Comparison of ENCODE assay signal across 1 cellular context in the genomic region with DNA sequence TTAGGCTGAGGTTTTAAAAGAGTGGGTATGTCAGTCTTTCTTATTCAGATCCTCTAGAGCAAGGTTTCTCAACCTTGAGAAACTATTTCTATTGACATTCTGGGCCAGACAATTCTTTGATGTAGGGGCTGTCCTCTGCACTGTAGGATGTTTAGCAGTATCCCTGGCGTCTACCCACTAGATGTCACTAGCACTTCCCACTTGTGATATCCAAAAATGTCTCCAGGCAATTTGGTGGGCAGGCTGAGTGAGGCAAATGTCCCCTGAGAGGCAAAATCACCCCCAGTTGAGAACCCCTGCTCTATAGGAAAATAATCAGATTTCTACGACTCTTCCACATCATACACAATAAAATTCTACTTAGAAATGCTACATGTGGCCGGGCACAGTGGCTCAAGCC.
TF ChIP-seq lines count a peak whose summit lies in the region.

No MANE protein-coding gene starts in this region.

TF ChIP-seq in HepG2, 621 proteins besides CTCF, POLR2A, EP300 and RAD21 (continues in another document):
- 0 out of 2 replicates have a peak, but pooled peaks have one; percentile 25 for TF ChIP-seq KMT2A (CRISPR knock-in tag; IDR thresholded peaks at IDR 0.05)
- TF ChIP-seq, protein P1, sequence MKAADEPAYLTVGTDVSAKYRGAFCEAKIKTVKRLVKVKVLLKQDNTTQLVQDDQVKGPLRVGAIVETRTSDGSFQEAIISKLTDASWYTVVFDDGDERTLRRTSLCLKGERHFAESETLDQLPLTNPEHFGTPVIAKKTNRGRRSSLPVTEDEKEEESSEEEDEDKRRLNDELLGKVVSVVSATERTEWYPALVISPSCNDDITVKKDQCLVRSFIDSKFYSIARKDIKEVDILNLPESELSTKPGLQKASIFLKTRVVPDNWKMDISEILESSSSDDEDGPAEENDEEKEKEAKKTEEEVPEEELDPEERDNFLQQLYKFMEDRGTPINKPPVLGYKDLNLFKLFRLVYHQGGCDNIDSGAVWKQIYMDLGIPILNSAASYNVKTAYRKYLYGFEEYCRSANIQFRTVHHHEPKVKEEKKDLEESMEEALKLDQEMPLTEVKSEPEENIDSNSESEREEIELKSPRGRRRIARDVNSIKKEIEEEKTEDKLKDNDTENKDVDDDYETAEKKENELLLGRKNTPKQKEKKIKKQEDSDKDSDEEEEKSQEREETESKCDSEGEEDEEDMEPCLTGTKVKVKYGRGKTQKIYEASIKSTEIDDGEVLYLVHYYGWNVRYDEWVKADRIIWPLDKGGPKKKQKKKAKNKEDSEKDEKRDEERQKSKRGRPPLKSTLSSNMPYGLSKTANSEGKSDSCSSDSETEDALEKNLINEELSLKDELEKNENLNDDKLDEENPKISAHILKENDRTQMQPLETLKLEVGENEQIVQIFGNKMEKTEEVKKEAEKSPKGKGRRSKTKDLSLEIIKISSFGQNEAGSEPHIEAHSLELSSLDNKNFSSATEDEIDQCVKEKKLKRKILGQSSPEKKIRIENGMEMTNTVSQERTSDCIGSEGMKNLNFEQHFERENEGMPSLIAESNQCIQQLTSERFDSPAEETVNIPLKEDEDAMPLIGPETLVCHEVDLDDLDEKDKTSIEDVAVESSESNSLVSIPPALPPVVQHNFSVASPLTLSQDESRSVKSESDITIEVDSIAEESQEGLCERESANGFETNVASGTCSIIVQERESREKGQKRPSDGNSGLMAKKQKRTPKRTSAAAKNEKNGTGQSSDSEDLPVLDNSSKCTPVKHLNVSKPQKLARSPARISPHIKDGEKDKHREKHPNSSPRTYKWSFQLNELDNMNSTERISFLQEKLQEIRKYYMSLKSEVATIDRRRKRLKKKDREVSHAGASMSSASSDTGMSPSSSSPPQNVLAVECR (CRISPR knock-in tag; IDR thresholded peaks at IDR 0.05; ENCODE audit: borderline replicate concordance): peak; percentile 12; the same call in 1 of the 2 replicates
- TF ChIP-seq, protein P2, sequence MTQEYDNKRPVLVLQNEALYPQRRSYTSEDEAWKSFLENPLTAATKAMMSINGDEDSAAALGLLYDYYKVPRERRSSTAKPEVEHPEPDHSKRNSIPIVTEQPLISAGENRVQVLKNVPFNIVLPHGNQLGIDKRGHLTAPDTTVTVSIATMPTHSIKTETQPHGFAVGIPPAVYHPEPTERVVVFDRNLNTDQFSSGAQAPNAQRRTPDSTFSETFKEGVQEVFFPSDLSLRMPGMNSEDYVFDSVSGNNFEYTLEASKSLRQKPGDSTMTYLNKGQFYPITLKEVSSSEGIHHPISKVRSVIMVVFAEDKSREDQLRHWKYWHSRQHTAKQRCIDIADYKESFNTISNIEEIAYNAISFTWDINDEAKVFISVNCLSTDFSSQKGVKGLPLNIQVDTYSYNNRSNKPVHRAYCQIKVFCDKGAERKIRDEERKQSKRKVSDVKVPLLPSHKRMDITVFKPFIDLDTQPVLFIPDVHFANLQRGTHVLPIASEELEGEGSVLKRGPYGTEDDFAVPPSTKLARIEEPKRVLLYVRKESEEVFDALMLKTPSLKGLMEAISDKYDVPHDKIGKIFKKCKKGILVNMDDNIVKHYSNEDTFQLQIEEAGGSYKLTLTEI (CRISPR knock-in tag; conservative IDR thresholded peaks at IDR 0.05): no peak
- TF ChIP-seq KLF11 (CRISPR knock-in tag; IDR thresholded peaks at IDR 0.05): no peak
- TF ChIP-seq GABPA (IDR thresholded peaks at IDR 0.05; ENCODE audit: low read depth, low read length): no peak
- TF ChIP-seq GABPA (CRISPR knock-in tag; IDR thresholded peaks at IDR 0.05; ENCODE audit: low read depth): peak; percentile 61
- TF ChIP-seq ELF3 (CRISPR knock-in tag; IDR thresholded peaks at IDR 0.05): 0 out of 2 replicates have a peak, but pooled peaks have one; percentile 13
- no peak for TF ChIP-seq ZNF713 (CRISPR knock-in tag; IDR thresholded peaks at IDR 0.05)
- TF ChIP-seq ATF5 (CRISPR knock-in tag; IDR thresholded peaks at IDR 0.05; ENCODE audit: low read depth): no peak
- TF ChIP-seq, protein P3, sequence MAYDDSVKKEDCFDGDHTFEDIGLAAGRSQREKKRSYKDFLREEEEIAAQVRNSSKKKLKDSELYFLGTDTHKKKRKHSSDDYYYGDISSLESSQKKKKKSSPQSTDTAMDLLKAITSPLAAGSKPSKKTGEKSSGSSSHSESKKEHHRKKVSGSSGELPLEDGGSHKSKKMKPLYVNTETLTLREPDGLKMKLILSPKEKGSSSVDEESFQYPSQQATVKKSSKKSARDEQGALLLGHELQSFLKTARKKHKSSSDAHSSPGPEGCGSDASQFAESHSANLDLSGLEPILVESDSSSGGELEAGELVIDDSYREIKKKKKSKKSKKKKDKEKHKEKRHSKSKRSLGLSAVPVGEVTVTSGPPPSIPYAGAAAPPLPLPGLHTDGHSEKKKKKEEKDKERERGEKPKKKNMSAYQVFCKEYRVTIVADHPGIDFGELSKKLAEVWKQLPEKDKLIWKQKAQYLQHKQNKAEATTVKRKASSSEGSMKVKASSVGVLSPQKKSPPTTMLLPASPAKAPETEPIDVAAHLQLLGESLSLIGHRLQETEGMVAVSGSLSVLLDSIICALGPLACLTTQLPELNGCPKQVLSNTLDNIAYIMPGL (CRISPR knock-in tag; IDR thresholded peaks at IDR 0.05; ENCODE audit: borderline replicate concordance in 1 of 2, low read depth in 1 of 2): peak; percentile 47 to 62; a peak in 1 of 4 replicates
- TF ChIP-seq, protein P4, sequence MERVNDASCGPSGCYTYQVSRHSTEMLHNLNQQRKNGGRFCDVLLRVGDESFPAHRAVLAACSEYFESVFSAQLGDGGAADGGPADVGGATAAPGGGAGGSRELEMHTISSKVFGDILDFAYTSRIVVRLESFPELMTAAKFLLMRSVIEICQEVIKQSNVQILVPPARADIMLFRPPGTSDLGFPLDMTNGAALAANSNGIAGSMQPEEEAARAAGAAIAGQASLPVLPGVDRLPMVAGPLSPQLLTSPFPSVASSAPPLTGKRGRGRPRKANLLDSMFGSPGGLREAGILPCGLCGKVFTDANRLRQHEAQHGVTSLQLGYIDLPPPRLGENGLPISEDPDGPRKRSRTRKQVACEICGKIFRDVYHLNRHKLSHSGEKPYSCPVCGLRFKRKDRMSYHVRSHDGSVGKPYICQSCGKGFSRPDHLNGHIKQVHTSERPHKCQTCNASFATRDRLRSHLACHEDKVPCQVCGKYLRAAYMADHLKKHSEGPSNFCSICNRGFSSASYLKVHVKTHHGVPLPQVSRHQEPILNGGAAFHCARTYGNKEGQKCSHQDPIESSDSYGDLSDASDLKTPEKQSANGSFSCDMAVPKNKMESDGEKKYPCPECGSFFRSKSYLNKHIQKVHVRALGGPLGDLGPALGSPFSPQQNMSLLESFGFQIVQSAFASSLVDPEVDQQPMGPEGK (CRISPR knock-in tag; IDR thresholded peaks at IDR 0.05): 0 out of 2 replicates have a peak, but pooled peaks have one; percentile 26
- 0 out of 2 replicates have a peak, but pooled peaks have one; percentile 23 for TF ChIP-seq YEATS2 (CRISPR knock-in tag; IDR thresholded peaks at IDR 0.05; ENCODE audit: borderline replicate concordance)
- TF ChIP-seq STAG1 (CRISPR knock-in tag; IDR thresholded peaks at IDR 0.05): peak; percentile 80
- TF ChIP-seq LCORL (IDR thresholded peaks at IDR 0.05): no peak
- TF ChIP-seq LCORL (CRISPR knock-in tag; IDR thresholded peaks at IDR 0.05): peak; percentile 50; the same call in 1 of the 2 replicates
- TF ChIP-seq ZMYM4 (CRISPR knock-in tag; IDR thresholded peaks at IDR 0.05): 0 out of 2 replicates have a peak, but pooled peaks have one; percentile 16
- TF ChIP-seq GATAD2A (CRISPR knock-in tag; IDR thresholded peaks at IDR 0.05): 0 out of 2 replicates have a peak, but pooled peaks have one; percentile 39
- peak; percentile 36; the same call in 1 of the 2 replicates for TF ChIP-seq SMAD3 (CRISPR knock-in tag; IDR thresholded peaks at IDR 0.05)
- TF ChIP-seq, protein P5, sequence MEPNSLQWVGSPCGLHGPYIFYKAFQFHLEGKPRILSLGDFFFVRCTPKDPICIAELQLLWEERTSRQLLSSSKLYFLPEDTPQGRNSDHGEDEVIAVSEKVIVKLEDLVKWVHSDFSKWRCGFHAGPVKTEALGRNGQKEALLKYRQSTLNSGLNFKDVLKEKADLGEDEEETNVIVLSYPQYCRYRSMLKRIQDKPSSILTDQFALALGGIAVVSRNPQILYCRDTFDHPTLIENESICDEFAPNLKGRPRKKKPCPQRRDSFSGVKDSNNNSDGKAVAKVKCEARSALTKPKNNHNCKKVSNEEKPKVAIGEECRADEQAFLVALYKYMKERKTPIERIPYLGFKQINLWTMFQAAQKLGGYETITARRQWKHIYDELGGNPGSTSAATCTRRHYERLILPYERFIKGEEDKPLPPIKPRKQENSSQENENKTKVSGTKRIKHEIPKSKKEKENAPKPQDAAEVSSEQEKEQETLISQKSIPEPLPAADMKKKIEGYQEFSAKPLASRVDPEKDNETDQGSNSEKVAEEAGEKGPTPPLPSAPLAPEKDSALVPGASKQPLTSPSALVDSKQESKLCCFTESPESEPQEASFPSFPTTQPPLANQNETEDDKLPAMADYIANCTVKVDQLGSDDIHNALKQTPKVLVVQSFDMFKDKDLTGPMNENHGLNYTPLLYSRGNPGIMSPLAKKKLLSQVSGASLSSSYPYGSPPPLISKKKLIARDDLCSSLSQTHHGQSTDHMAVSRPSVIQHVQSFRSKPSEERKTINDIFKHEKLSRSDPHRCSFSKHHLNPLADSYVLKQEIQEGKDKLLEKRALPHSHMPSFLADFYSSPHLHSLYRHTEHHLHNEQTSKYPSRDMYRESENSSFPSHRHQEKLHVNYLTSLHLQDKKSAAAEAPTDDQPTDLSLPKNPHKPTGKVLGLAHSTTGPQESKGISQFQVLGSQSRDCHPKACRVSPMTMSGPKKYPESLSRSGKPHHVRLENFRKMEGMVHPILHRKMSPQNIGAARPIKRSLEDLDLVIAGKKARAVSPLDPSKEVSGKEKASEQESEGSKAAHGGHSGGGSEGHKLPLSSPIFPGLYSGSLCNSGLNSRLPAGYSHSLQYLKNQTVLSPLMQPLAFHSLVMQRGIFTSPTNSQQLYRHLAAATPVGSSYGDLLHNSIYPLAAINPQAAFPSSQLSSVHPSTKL (CRISPR knock-in tag; IDR thresholded peaks at IDR 0.05): 0 out of 2 replicates have a peak, but pooled peaks have one; percentile 11
- no peak for TF ChIP-seq ZKSCAN1 (IDR thresholded peaks at IDR 0.05; ENCODE audit: low read length)
- 0 out of 2 replicates have a peak, but pooled peaks have one; percentile 41 for TF ChIP-seq KMT2B (CRISPR knock-in tag; IDR thresholded peaks at IDR 0.05)
- TF ChIP-seq SMARCE1 (IDR thresholded peaks at IDR 0.05; ENCODE audit: borderline replicate concordance): no peak
- 0 out of 2 replicates have a peak, but pooled peaks have one; percentile 25 for TF ChIP-seq SMC3 (IDR thresholded peaks at IDR 0.05; ENCODE audit: low read length)
- peak; percentile 49; the same call in 1 of the 2 replicates for TF ChIP-seq SAP130 (CRISPR knock-in tag; IDR thresholded peaks at IDR 0.05; ENCODE audit: low read depth)
- no peak for TF ChIP-seq BRF2 (CRISPR knock-in tag; IDR thresholded peaks at IDR 0.05)
- TF ChIP-seq FOXC1 (CRISPR knock-in tag; IDR thresholded peaks at IDR 0.05; ENCODE audit: borderline replicate concordance): no peak
- no peak for TF ChIP-seq ZBTB8A (CRISPR knock-in tag; IDR thresholded peaks at IDR 0.05; ENCODE audit: borderline replicate concordance, low read depth)
- TF ChIP-seq, protein P6, sequence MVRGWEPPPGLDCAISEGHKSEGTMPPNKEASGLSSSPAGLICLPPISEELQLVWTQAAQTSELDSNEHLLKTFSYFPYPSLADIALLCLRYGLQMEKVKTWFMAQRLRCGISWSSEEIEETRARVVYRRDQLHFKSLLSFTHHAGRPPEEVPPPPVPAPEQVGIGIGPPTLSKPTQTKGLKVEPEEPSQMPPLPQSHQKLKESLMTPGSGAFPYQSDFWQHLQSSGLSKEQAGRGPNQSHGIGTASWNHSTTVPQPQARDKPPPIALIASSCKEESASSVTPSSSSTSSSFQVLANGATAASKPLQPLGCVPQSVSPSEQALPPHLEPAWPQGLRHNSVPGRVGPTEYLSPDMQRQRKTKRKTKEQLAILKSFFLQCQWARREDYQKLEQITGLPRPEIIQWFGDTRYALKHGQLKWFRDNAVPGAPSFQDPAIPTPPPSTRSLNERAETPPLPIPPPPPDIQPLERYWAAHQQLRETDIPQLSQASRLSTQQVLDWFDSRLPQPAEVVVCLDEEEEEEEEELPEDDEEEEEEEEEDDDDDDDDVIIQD (CRISPR knock-in tag; IDR thresholded peaks at IDR 0.05; ENCODE audit: low read depth): 0 out of 2 replicates have a peak, but pooled peaks have one; percentile 33
- no peak for TF ChIP-seq CEBPB (IDR thresholded peaks at IDR 0.05; ENCODE audit: borderline replicate concordance, low read depth, low read length)
- TF ChIP-seq ASH2L (IDR thresholded peaks at IDR 0.05; ENCODE audit: insufficient read length, low read depth, low read length): no peak
- peak; percentile 76 for TF ChIP-seq ZNF574 (CRISPR knock-in tag; IDR thresholded peaks at IDR 0.05)
- TF ChIP-seq ZNF615 (CRISPR knock-in tag; IDR thresholded peaks at IDR 0.05; ENCODE audit: borderline replicate concordance): no peak
- TF ChIP-seq WIZ (CRISPR knock-in tag; IDR thresholded peaks at IDR 0.05): no peak
- 0 out of 2 replicates have a peak, but pooled peaks have one; percentile 18 for TF ChIP-seq HDAC2 (CRISPR knock-in tag; IDR thresholded peaks at IDR 0.05)
- TF ChIP-seq SIX1 (CRISPR knock-in tag; IDR thresholded peaks at IDR 0.05; ENCODE audit: borderline replicate concordance): no peak
